ENCODE assay signal across 1 cellular context in genomic region chr18:25140144-25140961, GRCh38.
TF ChIP-seq lines count a peak whose summit lies in the region.

No MANE protein-coding gene starts in this region.

TF ChIP-seq in neural cell, 6 proteins besides CTCF, POLR2A, EP300 and RAD21 (continued from another document):
- no peak for TF ChIP-seq REST (IDR thresholded peaks at IDR 0.05; ENCODE audit: borderline replicate concordance)
- peak; percentile 33 for TF ChIP-seq SMC3 (conservative IDR thresholded peaks at IDR 0.05; ENCODE audit: poor library complexity)
- no peak for TF ChIP-seq EZH2 (IDR thresholded peaks at IDR 0.05; ENCODE audit: borderline replicate concordance, insufficient read depth, low read length, poor library complexity, severe bottlenecking)
- TF ChIP-seq POLR2AphosphoS5 (IDR thresholded peaks at IDR 0.05), result peak; percentile 72
